ENCODE assay signal across 8 cellular contexts in genomic region chr15:78761475-78761874, GRCh38. TPM values are rescaled to one million over a fixed set of nuclear protein-coding genes. Genes with fewer than 3 reads are reported as not detected.
DNase-seq lines count a peak whose midpoint lies in the region; ATAC-seq and TF ChIP-seq lines count a peak whose summit lies in the region.
"Not testable (repeated sequence)": the region's sequence is repeated elsewhere in the genome, so short reads cannot be mapped to it uniquely, and the experiment has no call there.

No MANE protein-coding gene starts in this region.

- not testable (repeated sequence) for H3K27me3 Mint-ChIP-seq in naive thymus-derived CD8-positive, alpha-beta T cell

- not testable (repeated sequence) for TF ChIP-seq CTCF in DOHH2 (IDR thresholded peaks at IDR 0.05; ENCODE audit: low read depth, low read length, poor library complexity, severe bottlenecking)

- not testable (repeated sequence) for H3K27me3 ChIP-seq in DOHH2 (ENCODE audit: control insufficient read depth, low read length)

- H3K27ac Mint-ChIP-seq in naive thymus-derived CD8-positive, alpha-beta T cell: peak overlapping the region; percentile 83 to 94 (median 91)

- peak overlapping the region; percentile 76 for H3K4me2 ChIP-seq in DOHH2 (ENCODE audit: low read length)

- not testable (repeated sequence) for H3K9me3 ChIP-seq in DOHH2 (ENCODE audit: control insufficient read depth, insufficient read depth, low read length)

- not testable (repeated sequence) for H3K36me3 ChIP-seq in DOHH2 (ENCODE audit: control insufficient read depth, low read length)

- peak overlapping the region; percentile 32 to 82 (median 66) for H3K4me3 Mint-ChIP-seq in naive thymus-derived CD8-positive, alpha-beta T cell

- H3K9me2 ChIP-seq in DOHH2 (replicated peaks; ENCODE audit: control insufficient read depth, low read length): not testable (repeated sequence)

- H3K27ac ChIP-seq in DOHH2 (ENCODE audit: low read depth, low read length): peak overlapping the region; percentile 96

- DNase-seq in RPMI7951 (ENCODE audit: low read depth): peak; percentile 24
- peak; percentile 34 for DNase-seq in activated CD8-positive, alpha-beta memory T cell treated with anti-CD3 and anti-CD28 coated beads, Interleukin-2, amount 50 U/mL, for 1 hour (ENCODE audit: extremely low read depth)
- DNase-seq in central memory CD4-positive, alpha-beta T cell: peak; percentile 78
- DNase-seq in naive thymus-derived CD8-positive, alpha-beta T cell: peak; percentile 51 to 91 (median 76)
- DNase-seq in stimulated activated CD8-positive, alpha-beta memory T cell treated with anti-CD3 and anti-CD28 coated beads, Interleukin-15, amount 100 ng/mL, for 48 hours (ENCODE audit: low read depth in 2 of 2): peak; percentile 62 to 64

- ATAC-seq in GM19438 (IDR thresholded peaks at IDR 0.05; ENCODE audit: low read depth, unreplicated experiment) (peak; percentile 32), HG03159 (IDR thresholded peaks at IDR 0.05; ENCODE audit: unreplicated experiment) (peak; percentile 54)
- peak; percentile 92 to 99 for ATAC-seq in naive thymus-derived CD8-positive, alpha-beta T cell

- H3K4me1 ChIP-seq in DOHH2 (ENCODE audit: control insufficient read depth, low read length): peaks cover 68% of the 10 kb centered on the region

- not testable (repeated sequence) for H3K36me3 Mint-ChIP-seq in naive thymus-derived CD8-positive, alpha-beta T cell

- peaks cover 13% of the 10 kb centered on the region for H3F3A ChIP-seq in DOHH2 (ENCODE audit: control insufficient read depth, insufficient read depth)

- H4K20me1 ChIP-seq in DOHH2 (ENCODE audit: control insufficient read depth, insufficient read depth, low read depth, low read length): not testable (repeated sequence)

- peaks cover 12 to 39% (median 36%) of the 10 kb centered on the region in 4 donors for H3K4me1 Mint-ChIP-seq in naive thymus-derived CD8-positive, alpha-beta T cell

- H3K9me3 Mint-ChIP-seq in naive thymus-derived CD8-positive, alpha-beta T cell: not testable (repeated sequence)

- H3K79me2 ChIP-seq in DOHH2 (ENCODE audit: control insufficient read depth, low read length): not testable (repeated sequence)

- POLR2A ChIA-PET in naive thymus-derived CD8-positive, alpha-beta T cell (lab: Charles Lee): interaction anchor here (0.6 to 1.5 kb wide), 3 partner anchors 92 to 323 kb away, joined by 3 read pairs; partner anchors contain the start of gene IREB2

- H3K4me3 ChIP-seq in DOHH2 (ENCODE audit: low read length): peak overlapping the region; percentile 60

RNA-seq across cellular contexts. Expression of gene ADAMTS7, which starts 49.8 kb away (rescaled TPM):
- 6.8 and 9.7 TPM in 2 replicates for total RNA-seq in RPMI7951 (2014; rRNA removed; shearing (Covaris generic))
- under 1 TPM; 0.16 to 0.31 TPM for total RNA-seq in naive thymus-derived CD8-positive, alpha-beta T cell
- not detected for polyA plus RNA-seq in naive thymus-derived CD8-positive, alpha-beta T cell

Comparison
In these comparisons a context has a peak if more than half of its experiments do, and no peak if none do; other contexts are left out.
1. Peak in every context shown above with its lines: DNase-seq, ATAC-seq, H3K4me3 ChIP-seq and H3K27ac ChIP-seq.
2. ATAC-seq: peak in every context shown above with its lines; median percentile 96 in naive thymus-derived CD8-positive, alpha-beta T cell; 54 in HG03159; 32 in GM19438.
3. DNase-seq: peak in every context shown above with its lines; median percentile 78 in central memory CD4-positive, alpha-beta T cell; 76 in naive thymus-derived CD8-positive, alpha-beta T cell; 63 in stimulated activated CD8-positive, alpha-beta memory T cell treated with anti-CD3 and anti-CD28 coated beads, Interleukin-15, amount 100 ng/mL, for 48 hours; 34 in activated CD8-positive, alpha-beta memory T cell treated with anti-CD3 and anti-CD28 coated beads, Interleukin-2, amount 50 U/mL, for 1 hour; 24 in RPMI7951.